15 cellular contexts compared by ENCODE assay signal in the genomic region with DNA sequence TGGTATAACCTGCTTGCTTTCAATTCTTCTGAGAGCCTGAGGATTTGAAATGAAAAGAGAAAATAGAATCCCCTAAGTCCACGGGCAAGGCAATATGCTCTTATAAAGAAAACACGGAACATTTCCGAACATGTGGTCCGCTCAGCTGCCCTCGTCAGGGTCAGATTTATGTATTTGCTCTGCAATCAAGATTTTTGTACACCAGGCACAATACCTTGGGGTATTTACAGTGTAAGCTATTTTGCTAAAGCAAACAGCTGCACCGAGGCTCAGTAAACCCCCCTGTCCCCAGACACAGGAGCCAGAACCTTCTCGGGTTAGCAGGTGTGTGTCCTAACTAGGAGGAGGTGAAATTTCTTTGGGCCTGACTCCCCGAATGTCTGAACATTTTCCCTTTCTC.
DNase-seq lines count a peak whose midpoint lies in the region; ATAC-seq and TF ChIP-seq lines count a peak whose summit lies in the region.
"Had no signal": no experiment of that assay in that cellular context is flagged by ENCODE, and none has a peak within 500 bp of the region (broad histone marks: within the 10 kb centered on the region; RNA-seq: fewer than 3 reads in every experiment).

No MANE protein-coding gene starts in this region.

- no peak overlapping the region for H3K4me3 Mint-ChIP-seq in progenitor cell of endocrine pancreas (ENCODE audit: low read depth)

- TF ChIP-seq CTCF in progenitor cell of endocrine pancreas (IDR thresholded peaks at IDR 0.05; ENCODE audit: unreplicated experiment), result no peak

- H3K36me3 ChIP-seq in endocrine pancreas (ENCODE audit: control insufficient read depth, insufficient read depth, low read length), result no peaks in the 10 kb centered on the region

- H3K9me3 Mint-ChIP-seq in progenitor cell of endocrine pancreas (ENCODE audit: low read depth), result peaks cover 3% of the 10 kb centered on the region

- no peaks in the 10 kb centered on the region for H3K9me3 ChIP-seq in endocrine pancreas (ENCODE audit: control insufficient read depth, low read length)

- H3K4me3 ChIP-seq in endocrine pancreas (ENCODE audit: control insufficient read depth, insufficient read depth, low read length), result peak overlapping the region; percentile 48

- H3K4me1 ChIP-seq in endocrine pancreas (ENCODE audit: control insufficient read depth, insufficient read depth, low read length), result no peaks in the 10 kb centered on the region

- no peak overlapping the region for H3K9ac ChIP-seq in endocrine pancreas (ENCODE audit: control insufficient read depth, insufficient read depth, low read length)

- H3K27me3 Mint-ChIP-seq in progenitor cell of endocrine pancreas, result no peaks in the 10 kb centered on the region

- DNase-seq in NCI-H146 (lab: John Stamatoyannopoulos, UW) (peak; percentile 1), NCI-H146 treated with DMSO at 0.1 percent for 48 hours (lab: John Stamatoyannopoulos, UW; ENCODE audit: unreplicated experiment) (no peak), NCI-H1092 (lab: John Stamatoyannopoulos, UW) (peak; percentile 0), progenitor cell of endocrine pancreas (ENCODE audit: low spot score, unreplicated experiment) (no peak), dermis blood vessel endothelial cell (no peak), DMS 273 (lab: John Stamatoyannopoulos, UW; ENCODE audit: unreplicated experiment) (no peak)
- DNase-seq: COR-L47, DND-41, GF-D8, GOT3, NCI-H1930 had no signal

- H3K27me3 ChIP-seq in endocrine pancreas (ENCODE audit: control insufficient read depth, insufficient read depth, low read length), result no peaks in the 10 kb centered on the region

- ATAC-seq in GM18517 (IDR thresholded peaks at IDR 0.05; ENCODE audit: unreplicated experiment), result no peak
- ATAC-seq: Right ventricle myocardium inferior, SK-N-SH treated with all-trans-retinoic acid at 6 μM for 48 hours had no signal

- H3K36me3 Mint-ChIP-seq in progenitor cell of endocrine pancreas (ENCODE audit: insufficient read depth), result no peaks in the 10 kb centered on the region

- H3K27ac Mint-ChIP-seq in progenitor cell of endocrine pancreas, result peak overlapping the region; percentile 91

- peaks cover 38% of the 10 kb centered on the region for H3K4me1 Mint-ChIP-seq in progenitor cell of endocrine pancreas (ENCODE audit: low read depth)

Comparison
In these comparisons a context has a peak if more than half of its experiments do, and no peak if none do; other contexts are left out.
1. DNase-seq: peak in NCI-H146 (single experiment) and NCI-H1092 (single experiment); none in NCI-H146 treated with DMSO at 0.1 percent for 48 hours (single experiment), progenitor cell of endocrine pancreas (single experiment), dermis blood vessel endothelial cell (single experiment) and DMS 273 (single experiment).